In genomic region chr7:126803060-126803665, GRCh38 we compare ENCODE assay signal across 8 cellular contexts.
DNase-seq lines count a peak whose midpoint lies in the region; ATAC-seq, FAIRE-seq and TF ChIP-seq lines count a peak whose summit lies in the region.

No MANE protein-coding gene starts in this region.

- H3K4me2 ChIP-seq in SK-N-SH (no peak overlapping the region), H1 (ENCODE audit: insufficient read depth in 1 of 2, low read depth in 2 of 2, low read length in 2 of 2) (no peak overlapping the region)

- H3K4me3 ChIP-seq in SK-N-SH (ENCODE audit: low read depth in 2 of 2, low read length in 1 of 2) = no peak overlapping the region; a peak in 1 of 4 replicates
- no peak overlapping the region for H3K4me3 ChIP-seq in H1 (ENCODE audit: extremely low read depth in 1 of 4, insufficient read depth in 2 of 4, low read depth in 3 of 4, low read length in 4 of 4)
- no peak overlapping the region for H3K4me3 ChIP-seq in mucosa of descending colon

- no peak overlapping the region for H4K8ac ChIP-seq in H1 (ENCODE audit: extremely low read depth, insufficient read depth, low read length)

- intact Hi-C loops in mucosa of descending colon (cut with DNase I, micrococcal nuclease) (no loop called here), sciatic nerve (cut with DNase I) (loop anchor here (1.0 kb wide), 1 partner anchor 21 kb away; no protein-coding TSS in a partner anchor)

- H3F3A ChIP-seq in SK-N-SH (replicated peaks; ENCODE audit: insufficient read depth) = no peaks in the 10 kb centered on the region

- no peak overlapping the region for H3K14ac ChIP-seq in H1 (ENCODE audit: insufficient read length)

- H3K9me2 ChIP-seq in SK-N-SH = no peaks in the 10 kb centered on the region

- TF ChIP-seq CTCF in SK-N-SH (IDR thresholded peaks at IDR 0.05) (peak; percentile 94), H1 (IDR thresholded peaks at IDR 0.05; ENCODE audit: control extremely low read depth in 1 of 3, insufficient read depth in 1 of 3, low read depth in 1 of 3, low read length in 3 of 3) (peak in 2 of 3 experiments; percentile 65 to 78; a peak in 3 of 4 replicates), mucosa of descending colon (IDR thresholded peaks at IDR 0.05) (peak; percentile 21)

- peak; percentile 58 for FAIRE-seq in H1 (lab: Jason Lieb, UNC)

- DNase-seq in CD1c-positive myeloid dendritic cell (ENCODE audit: extremely low spot score) (peak; percentile 44), NCI-H1048 (lab: John Stamatoyannopoulos, UW) (peak; percentile 52), SK-N-SH (peak; percentile 69), H1 (ENCODE audit: low read depth in 1 of 2, low spot score in 2 of 2) (peak; percentile 5 to 61), mucosa of descending colon (peak in 1 of 3 donors; percentile 85), sciatic nerve (ENCODE audit: low spot score) (no peak)

- peaks cover 0 to 10% of the 10 kb centered on the region in 2 experiments; a peak in 2 of 4 replicates for H3K4me1 ChIP-seq in SK-N-SH (ENCODE audit: control insufficient read depth in 1 of 2, insufficient read depth in 2 of 2, low read depth in 1 of 2, low read length in 1 of 2)
- peaks cover 0 to 6% (median 0%) of the 10 kb centered on the region in 4 experiments; a peak in 1 of 7 replicates for H3K4me1 ChIP-seq in H1 (replicated peaks in 1 of 4; ENCODE audit: control insufficient read depth in 3 of 4, insufficient read depth in 4 of 4, low read length in 3 of 4)
- no peaks in the 10 kb centered on the region for H3K4me1 ChIP-seq in mucosa of descending colon (ENCODE audit: low read depth)

- peak; percentile 95 for TF ChIP-seq RAD21 in SK-N-SH (IDR thresholded peaks at IDR 0.05; ENCODE audit: low read length)
- peak; percentile 91 to 94 for TF ChIP-seq RAD21 in H1 (IDR thresholded peaks at IDR 0.05 in 1 of 2, conservative IDR thresholded peaks at IDR 0.05 in 1 of 2; ENCODE audit: low read depth in 2 of 2, low read length in 2 of 2)

- no peak overlapping the region for H3K56ac ChIP-seq in H1 (replicated peaks; ENCODE audit: insufficient read length, low read depth, low read length)

- H3K27ac ChIP-seq in SK-N-SH (ENCODE audit: low read depth in 2 of 2, low read length in 1 of 2) (no peak overlapping the region; a peak in 1 of 4 replicates), H1 (ENCODE audit: low read depth, low read length) (no peak overlapping the region)

- H2AFZ ChIP-seq in SK-N-SH (ENCODE audit: low read depth) (no peak overlapping the region), H1 (ENCODE audit: low read length) (no peak overlapping the region)

- TF ChIP-seq EP300 in SK-N-SH (IDR thresholded peaks at IDR 0.05; ENCODE audit: borderline replicate concordance in 1 of 2, low read depth in 1 of 2, low read length in 1 of 2) (no peak), H1 (IDR thresholded peaks at IDR 0.05; ENCODE audit: borderline replicate concordance in 1 of 2, low read depth in 2 of 2, low read length in 2 of 2) (no peak)

- no peaks in the 10 kb centered on the region for H3K36me3 ChIP-seq in SK-N-SH (replicated peaks in 1 of 2; ENCODE audit: control insufficient read depth in 1 of 2, insufficient read depth in 2 of 2, low read length in 1 of 2)
- peaks cover 0 to 3% (median 0%) of the 10 kb centered on the region in 4 experiments; a peak in 1 of 8 replicates for H3K36me3 ChIP-seq in H1 (ENCODE audit: control insufficient read depth in 2 of 4, insufficient read depth in 4 of 4, low read length in 3 of 4)
- H3K36me3 ChIP-seq in mucosa of descending colon (ENCODE audit: low read depth) = no peaks in the 10 kb centered on the region

- no peak overlapping the region for H2BK5ac ChIP-seq in H1 (ENCODE audit: low read depth, low read length)

- no peak overlapping the region for H4K5ac ChIP-seq in H1 (ENCODE audit: insufficient read length, low read depth, low read length)

- no peak for TF ChIP-seq POLR2A in H1 (IDR thresholded peaks at IDR 0.05; ENCODE audit: control extremely low read depth in 1 of 2, low read depth in 2 of 2, low read length in 2 of 2)

- no peaks in the 10 kb centered on the region for H3K23me2 ChIP-seq in H1 (ENCODE audit: low read depth, low read length)

- ATAC-seq in GM18508 (IDR thresholded peaks at IDR 0.05; ENCODE audit: insufficient read depth, unreplicated experiment) (peak; percentile 75), HG02840 (IDR thresholded peaks at IDR 0.05; ENCODE audit: low FRiP score, unreplicated experiment) (peak; percentile 79), mucosa of descending colon (peak; percentile 87), sciatic nerve (no peak)

- H2BK20ac ChIP-seq in H1 (ENCODE audit: low read length) = no peak overlapping the region

- H3K79me2 ChIP-seq in SK-N-SH (ENCODE audit: insufficient read depth) (no peaks in the 10 kb centered on the region), H1 (ENCODE audit: control insufficient read depth in 1 of 2, insufficient read depth in 2 of 2, low read length in 2 of 2) (no peaks in the 10 kb centered on the region)

- 7% methylated on average over 3 of the region's 3 CpGs for WGBS in SK-N-SH (ENCODE audit: low lambda C conversion rate)
- WGBS in H1 (ENCODE audit: extremely low coverage in 1 of 2, insufficient coverage in 1 of 2, insufficient read length in 1 of 2, insufficient replicate concordance in 2 of 2, low coverage in 1 of 2, low lambda C conversion rate in 2 of 2, missing lambda C conversion rate in 1 of 2), 2 experiments = 14% methylated on average over 3 of the region's 3 CpGs; no CpG with 5 or more reads in 1 of the 2 experiments

- H2BK120ac ChIP-seq in H1 (replicated peaks; ENCODE audit: low read depth, low read length) = no peak overlapping the region

- no peaks in the 10 kb centered on the region for H4K20me1 ChIP-seq in SK-N-SH (ENCODE audit: insufficient read depth)
- no peaks in the 10 kb centered on the region for H4K20me1 ChIP-seq in H1 (replicated peaks in 1 of 2; ENCODE audit: control insufficient read depth in 1 of 2, insufficient read depth in 2 of 2, low read length in 2 of 2)

- H3K23ac ChIP-seq in H1 (ENCODE audit: insufficient read length) = no peak overlapping the region

- no peak overlapping the region for H4K91ac ChIP-seq in H1 (replicated peaks; ENCODE audit: insufficient read length, low read length)

- no peak overlapping the region for H2AK5ac ChIP-seq in H1 (ENCODE audit: low read depth, low read length)

- POLR2A ChIA-PET in SK-N-SH (lab: Yijun Ruan, JAX) = no interaction called here
- POLR2A ChIA-PET in H1 (lab: Charles Lee; ENCODE audit: partially characterized antibody) = no interaction called here

- H3K9ac ChIP-seq in SK-N-SH (no peak overlapping the region), H1 (replicated peaks in 1 of 4; ENCODE audit: extremely low read depth in 1 of 4, low read depth in 3 of 4, low read length in 3 of 4) (no peak overlapping the region)

- H3K79me1 ChIP-seq in H1 (ENCODE audit: low read depth, low read length) = no peaks in the 10 kb centered on the region

- no peaks in the 10 kb centered on the region for H3K27me3 ChIP-seq in SK-N-SH (ENCODE audit: insufficient read depth)
- no peaks in the 10 kb centered on the region for H3K27me3 ChIP-seq in H1 (replicated peaks in 1 of 4; ENCODE audit: control insufficient read depth in 3 of 4, extremely low read depth in 1 of 4, insufficient read depth in 3 of 4, low read length in 3 of 4)

- no peak overlapping the region for H2BK15ac ChIP-seq in H1 (ENCODE audit: low read length)

- H3K4ac ChIP-seq in H1 (replicated peaks; ENCODE audit: insufficient read length, low read depth, low read length) = no peak overlapping the region

- H3K9me3 ChIP-seq in SK-N-SH = no peaks in the 10 kb centered on the region
- peaks cover 0 to 4% of the 10 kb centered on the region in 2 experiments; a peak in 1 of 4 replicates for H3K9me3 ChIP-seq in H1 (ENCODE audit: insufficient read depth in 2 of 2, low read depth in 1 of 2, low read length in 1 of 2)
- no peaks in the 10 kb centered on the region for H3K9me3 ChIP-seq in mucosa of descending colon

- H3K18ac ChIP-seq in H1 (ENCODE audit: extremely low read depth, low read length) = no peak overlapping the region

- CTCF ChIA-PET in SK-N-SH (lab: Yijun Ruan, JAX) (interaction anchor here (0.5 to 5.3 kb wide), 50 partner anchors 10 to 1744 kb away, joined by 3 to 58 read pairs (median 4); partner anchors contain the start of gene GRM8), H1 (lab: Charles Lee; ENCODE audit: partially characterized antibody) (interaction anchor here (0.5 to 4.3 kb wide), 59 partner anchors 8 to 715 kb away, joined by 3 to 23 read pairs (median 4); no protein-coding TSS in a partner anchor)

- no peak overlapping the region for H2BK12ac ChIP-seq in H1 (ENCODE audit: low read depth, low read length)

TF ChIP-seq in SK-N-SH, 30 proteins besides CTCF, POLR2A, EP300 and RAD21 (continues in another document):
- TF ChIP-seq CHD2 (IDR thresholded peaks at IDR 0.05; ENCODE audit: low read length, partially characterized antibody) (no peak), ELF1 (IDR thresholded peaks at IDR 0.05) (no peak), POLR2AphosphoS5 (IDR thresholded peaks at IDR 0.05; ENCODE audit: low read depth, low read length) (no peak), TAF1 (IDR thresholded peaks at IDR 0.05; ENCODE audit: borderline replicate concordance, low read depth, low read length) (no peak), NFIC (IDR thresholded peaks at IDR 0.05; ENCODE audit: borderline replicate concordance) (no peak), USF1 (IDR thresholded peaks at IDR 0.05; ENCODE audit: borderline replicate concordance, low read depth) (no peak)

TF ChIP-seq in H1, 55 proteins besides CTCF, POLR2A, EP300 and RAD21:
- no peak for TF ChIP-seq GTF2F1 (IDR thresholded peaks at IDR 0.05; ENCODE audit: borderline replicate concordance, low read depth, low read length)
- TF ChIP-seq MAX (IDR thresholded peaks at IDR 0.05) = no peak
- no peak for TF ChIP-seq CEBPB (IDR thresholded peaks at IDR 0.05; ENCODE audit: low read depth, low read length)
- TF ChIP-seq ZNF274 (IDR thresholded peaks at IDR 0.05; ENCODE audit: borderline replicate concordance, extremely low read depth, low read length) = no peak
- TF ChIP-seq ASH2L (IDR thresholded peaks at IDR 0.05; ENCODE audit: low read length) = no peak
- no peak for TF ChIP-seq SP1 (IDR thresholded peaks at IDR 0.05; ENCODE audit: low read depth, low read length)
- no peak for TF ChIP-seq JUN (IDR thresholded peaks at IDR 0.05; ENCODE audit: low read depth, low read length)
- TF ChIP-seq KDM4A (IDR thresholded peaks at IDR 0.05; ENCODE audit: low read depth, low read length, severe bottlenecking) = no peak
- no peak for TF ChIP-seq GABPA (IDR thresholded peaks at IDR 0.05; ENCODE audit: borderline replicate concordance, insufficient read depth, low read length)
- TF ChIP-seq SAP30 (IDR thresholded peaks at IDR 0.05; ENCODE audit: insufficient read depth, insufficient replicate concordance, low read length) = no peak

Comparison
In these comparisons a context has a peak if more than half of its experiments do, and no peak if none do; other contexts are left out.
1. CTCF ChIP-seq: peak in every context shown above with its lines; median percentile 94 in SK-N-SH; 72 in H1; 21 in mucosa of descending colon.